12 cellular contexts compared by ENCODE assay signal in genomic region chrY:22980151-22980550, GRCh38. TPM values are rescaled to one million over a fixed set of nuclear protein-coding genes. Genes with fewer than 3 reads are reported as not detected.
A peak's percentile ranks its signal among the peaks of the same experiment; 100 is the strongest.
DNase-seq lines count a peak whose midpoint lies in the region; ATAC-seq and TF ChIP-seq lines count a peak whose summit lies in the region.
"Not testable (repeated sequence)": the region's sequence is repeated elsewhere in the genome, so short reads cannot be mapped to it uniquely, and the experiment has no call there.
"Had no signal": no experiment of that assay in that cellular context is flagged by ENCODE, and none has a peak within 500 bp of the region (broad histone marks: within the 10 kb centered on the region; RNA-seq: fewer than 3 reads in every experiment).

No MANE protein-coding gene starts in this region.

- H3K36me3 ChIP-seq in gastrocnemius medialis: not testable (repeated sequence)

- not testable (repeated sequence) for H3K4me1 ChIP-seq in gastrocnemius medialis

- H3K9me3 ChIP-seq in gastrocnemius medialis: not testable (repeated sequence)

- H3K27me3 ChIP-seq in gastrocnemius medialis: not testable (repeated sequence)

- not testable (repeated sequence) for H3K27ac ChIP-seq in gastrocnemius medialis

- H3K4me3 ChIP-seq in gastrocnemius medialis: not testable (repeated sequence)

- intact Hi-C loops in gastrocnemius medialis (cut with DNase I; ENCODE audit: low total_unique reads): not testable (repeated sequence)

- peak; percentile 72 to 75 for ATAC-seq in gastrocnemius medialis

- not testable (repeated sequence) for TF ChIP-seq POLR2A in gastrocnemius medialis (IDR thresholded peaks at IDR 0.05)

- in situ Hi-C loops in gastrocnemius medialis (cut with MboI; ENCODE audit: low sequenced_read_pairs in 4 of 4): not testable (repeated sequence)

- TF ChIP-seq CTCF in gastrocnemius medialis (IDR thresholded peaks at IDR 0.05 in 4 of 5, conservative IDR thresholded peaks at IDR 0.05 in 1 of 5): not testable (repeated sequence)

- not testable (repeated sequence) for DNase-seq in gastrocnemius medialis

RNA-seq across cellular contexts. Expression of gene BPY2, which starts 3.9 kb away (rescaled TPM):
- total RNA-seq in gastrocnemius medialis: not detected
- total RNA-seq: A172; A673; B cell; Caco-2; Calu3; CD4-positive, alpha-beta memory T cell; CD4-positive, alpha-beta T cell; CD4-positive, CD25-positive, alpha-beta regulatory T cell; CD8-positive, alpha-beta memory T cell; CD8-positive, alpha-beta T cell; Daoy had no signal
